14 cellular contexts compared by ENCODE assay signal in the genomic region with DNA sequence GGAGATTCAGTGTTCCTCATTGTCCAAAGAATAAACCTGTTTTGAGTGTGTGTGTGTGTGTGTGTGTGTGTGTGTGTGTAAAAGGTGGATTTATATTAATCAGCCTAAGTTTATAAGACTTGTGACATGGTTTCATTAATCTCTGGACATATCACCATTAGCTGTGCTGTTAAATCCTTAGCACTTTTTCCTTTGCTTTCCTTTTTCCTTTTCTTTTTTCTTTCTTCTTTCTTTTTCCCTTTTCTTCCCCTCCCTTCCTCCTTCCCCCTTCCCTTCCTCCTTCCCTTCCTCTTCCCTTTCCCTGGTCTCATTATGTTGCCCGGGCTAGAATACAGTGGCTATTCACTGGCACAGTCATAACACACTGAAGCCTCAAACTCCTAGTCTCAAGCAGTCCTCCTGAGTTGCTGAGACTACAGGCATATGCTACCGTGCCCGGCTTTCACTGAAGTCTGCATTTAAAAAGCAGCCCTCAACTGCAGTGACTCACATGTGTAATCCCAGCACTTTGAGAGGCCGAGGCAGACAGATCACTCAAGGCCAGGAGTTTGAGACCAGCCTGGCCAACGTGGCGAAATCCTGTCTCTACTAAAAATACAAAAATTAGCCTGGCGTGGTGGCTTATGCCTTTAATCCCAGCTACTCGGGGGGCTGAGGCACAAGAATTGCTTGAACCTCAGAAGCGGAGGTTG. TPM values are rescaled to one million over a fixed set of nuclear protein-coding genes. Genes with fewer than 3 reads are reported as not detected.
"Had no signal": no experiment of that assay in that cellular context is flagged by ENCODE, and none has a peak within 500 bp of the region (broad histone marks: within the 10 kb centered on the region; RNA-seq: fewer than 3 reads in every experiment).

No MANE protein-coding gene starts in this region.

- ATAC-seq: foreskin keratinocyte, heart left ventricle, left ventricle myocardium superior had no signal

- H3K9me3 Mint-ChIP-seq: activated T-helper 1 cell treated with anti-CD3 and anti-CD28 coated beads, Interleukin-12 subunit alpha, Interleukin-12 subunit beta, Interleukin-2, Interleukin-4 antibody, amounts not matched to agents 30 ng/mL and 10 ng/mL and 1 ng/mL, durations not matched to agents 14 hours and 24 hours and 36 hours; brain; naive B cell had no signal

- H3K4me3 Mint-ChIP-seq: activated naive CD8-positive, alpha-beta T cell; activated T-helper 1 cell treated with anti-CD3 and anti-CD28 coated beads, Interleukin-12 subunit alpha, Interleukin-12 subunit beta, Interleukin-2, Interleukin-4 antibody, amounts not matched to agents 30 ng/mL and 10 ng/mL and 1 ng/mL, durations not matched to agents 14 hours and 24 hours and 36 hours; brain; naive B cell had no signal

- H3K27me3 Mint-ChIP-seq: activated naive CD8-positive, alpha-beta T cell; brain; naive B cell had no signal

- H3K27ac Mint-ChIP-seq: activated naive CD8-positive, alpha-beta T cell; activated T-helper 1 cell treated with anti-CD3 and anti-CD28 coated beads, Interleukin-12 subunit alpha, Interleukin-12 subunit beta, Interleukin-2, Interleukin-4 antibody, amounts not matched to agents 30 ng/mL and 10 ng/mL and 1 ng/mL, durations not matched to agents 14 hours and 24 hours and 36 hours had no signal

- DNase-seq: activated CD4-positive, alpha-beta T cell treated with anti-CD3 and anti-CD28 coated beads, Interleukin-2, amount 50 U/mL, for 48 hours; activated CD8-positive, alpha-beta memory T cell treated with anti-CD3 and anti-CD28 coated beads for 24 hours; heart left ventricle; left ventricle myocardium superior; pancreas; stimulated activated CD4-positive, alpha-beta T cell treated with anti-CD3 and anti-CD28 coated beads, Interleukin-15, amount 100 ng/mL, for 24 hours had no signal

- H3K4me1 Mint-ChIP-seq: brain had no signal

RNA-seq across cellular contexts. Expression of a gene that starts 28.6 kb away (rescaled TPM):
- total RNA-seq: ascending aorta, tibial nerve had no signal

RNA-seq across cellular contexts. Expression of a gene that starts 48.6 kb away (rescaled TPM):
- total RNA-seq: ascending aorta, foreskin keratinocyte, lung microvascular endothelial cell had no signal
- polyA plus RNA-seq: foreskin keratinocyte had no signal
